ENCODE assay signal across 19 cellular contexts in the genomic region with DNA sequence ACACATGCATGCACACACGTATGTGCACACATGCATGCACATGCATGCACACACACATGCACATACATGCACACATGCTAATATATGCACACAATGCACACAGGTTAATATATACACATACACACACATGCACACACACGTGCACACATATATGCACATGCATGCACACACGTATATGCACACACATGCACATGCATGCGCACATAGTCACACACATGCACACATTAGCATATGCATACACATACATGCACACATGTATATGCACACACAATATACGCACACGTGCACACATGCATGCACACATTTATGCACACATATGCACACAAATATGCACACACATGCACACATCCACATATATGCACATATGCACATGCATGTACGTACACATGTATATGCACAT.
DNase-seq lines count a peak whose midpoint lies in the region; ATAC-seq, FAIRE-seq and TF ChIP-seq lines count a peak whose summit lies in the region.
"Had no signal": no experiment of that assay in that cellular context is flagged by ENCODE, and none has a peak within 500 bp of the region (broad histone marks: within the 10 kb centered on the region; RNA-seq: fewer than 3 reads in every experiment).

No MANE protein-coding gene starts in this region.

- H3K56ac ChIP-seq in IMR-90 (ENCODE audit: extremely low read depth, insufficient read depth, low read length) = no peak overlapping the region
- H3K56ac ChIP-seq in H1 (replicated peaks; ENCODE audit: insufficient read length, low read depth, low read length) = no peak overlapping the region

- DNase-seq in HepG2 (ENCODE audit: low spot score) (no peak), right lobe of liver (no peak), IMR-90 (no peak), H1 (ENCODE audit: low read depth in 1 of 2, low spot score in 2 of 2) (no peak), trophoblast cell (no peak), NK-92 (lab: John Stamatoyannopoulos, UW; ENCODE audit: unreplicated experiment) (no peak), 8988T (no peak)
- DNase-seq: CD4-positive, alpha-beta memory T cell; DMS153; GF-D8 had no signal

- H2AFZ ChIP-seq in HepG2 (ENCODE audit: low read length) = no peak overlapping the region
- H2AFZ ChIP-seq in IMR-90 (replicated peaks; ENCODE audit: low read length, poor library complexity) = peak overlapping the region; percentile 38
- no peak overlapping the region for H2AFZ ChIP-seq in H1 (ENCODE audit: low read length)
- no peak overlapping the region for H2AFZ ChIP-seq in trophoblast cell (ENCODE audit: insufficient read depth, low read length, poor library complexity)

- no peaks in the 10 kb centered on the region for H3K23me2 ChIP-seq in H1 (ENCODE audit: low read depth, low read length)

- H2AK5ac ChIP-seq in IMR-90 (ENCODE audit: low read depth, low read length) = no peak overlapping the region
- no peak overlapping the region for H2AK5ac ChIP-seq in H1 (ENCODE audit: low read depth, low read length)
- no peak overlapping the region for H2AK5ac ChIP-seq in trophoblast cell (ENCODE audit: low read length)

- H3K18ac ChIP-seq in IMR-90 (ENCODE audit: low read depth, low read length) = no peak overlapping the region
- H3K18ac ChIP-seq in H1 (ENCODE audit: extremely low read depth, low read length) = no peak overlapping the region
- no peak overlapping the region for H3K18ac ChIP-seq in trophoblast cell (ENCODE audit: low read length)

- no peak overlapping the region for H2BK12ac ChIP-seq in H1 (ENCODE audit: low read depth, low read length)
- no peak overlapping the region for H2BK12ac ChIP-seq in trophoblast cell (ENCODE audit: low read length)

- H2BK120ac ChIP-seq in IMR-90 (ENCODE audit: low read depth, low read length) (no peak overlapping the region), H1 (replicated peaks; ENCODE audit: low read depth, low read length) (no peak overlapping the region), trophoblast cell (ENCODE audit: insufficient read depth, low read length, poor library complexity) (no peak overlapping the region)

- H3K79me1 ChIP-seq in IMR-90 (ENCODE audit: low read depth in 1 of 2, low read length in 2 of 2) (no peaks in the 10 kb centered on the region), H1 (ENCODE audit: low read depth, low read length) (no peaks in the 10 kb centered on the region), trophoblast cell (ENCODE audit: low read length) (no peaks in the 10 kb centered on the region)

- H4K91ac ChIP-seq in IMR-90 (ENCODE audit: insufficient read depth, low read depth, low read length) (no peak overlapping the region), H1 (replicated peaks; ENCODE audit: insufficient read length, low read length) (no peak overlapping the region), trophoblast cell (ENCODE audit: low read depth, low read length) (no peak overlapping the region)

- H3K9me3 ChIP-seq in HepG2 (ENCODE audit: low read length) (no peaks in the 10 kb centered on the region), right lobe of liver (no peaks in the 10 kb centered on the region), IMR-90 (ENCODE audit: control insufficient read depth, insufficient read depth, low read length) (no peaks in the 10 kb centered on the region), H1 (ENCODE audit: insufficient read depth in 2 of 2, low read depth in 1 of 2, low read length in 1 of 2) (peaks cover 0 to 4% of the 10 kb centered on the region in 2 experiments; a peak in 1 of 4 replicates), trophoblast cell (ENCODE audit: insufficient read depth, low read depth, low read length) (peaks cover 5% of the 10 kb centered on the region)
- H3K9me3 ChIP-seq: BLaER1, HAP-1 had no signal

- H3K4me3 ChIP-seq in HepG2 (replicated peaks in 1 of 3; ENCODE audit: insufficient read depth in 1 of 3, low read depth in 2 of 3, low read length in 3 of 3) (no peak overlapping the region), right lobe of liver (no peak overlapping the region), IMR-90 (ENCODE audit: insufficient read depth, low read depth, low read length) (no peak overlapping the region), H1 (ENCODE audit: extremely low read depth in 1 of 4, insufficient read depth in 2 of 4, low read depth in 3 of 4, low read length in 4 of 4) (no peak overlapping the region), trophoblast cell (ENCODE audit: low read depth, low read length) (no peak overlapping the region)
- H3K4me3 ChIP-seq: BLaER1, HAP-1 had no signal

- H2BK5ac ChIP-seq in IMR-90 (ENCODE audit: low read depth, low read length, poor library complexity, severe bottlenecking) (no peak overlapping the region), H1 (ENCODE audit: low read depth, low read length) (no peak overlapping the region), trophoblast cell (ENCODE audit: low read depth, low read length, poor library complexity) (no peak overlapping the region)

- no peak for ATAC-seq in HepG2
- ATAC-seq in right lobe of liver = no peak
- no peak for ATAC-seq in IMR-90 (ENCODE audit: low read depth)
- ATAC-seq in GM18907 (IDR thresholded peaks at IDR 0.05; ENCODE audit: unreplicated experiment) = no peak

- no peaks in the 10 kb centered on the region for H4K20me1 ChIP-seq in HepG2 (ENCODE audit: insufficient read depth, low read length)
- no peaks in the 10 kb centered on the region for H4K20me1 ChIP-seq in IMR-90 (ENCODE audit: insufficient read depth, low read length)
- H4K20me1 ChIP-seq in H1 (replicated peaks in 1 of 2; ENCODE audit: control insufficient read depth in 1 of 2, insufficient read depth in 2 of 2, low read length in 2 of 2) = peaks cover 0 to 2% of the 10 kb centered on the region in 2 experiments
- H4K20me1 ChIP-seq: BLaER1 had no signal

- H3K27ac ChIP-seq in HepG2 (ENCODE audit: extremely low read length, insufficient read depth, low read length) (no peak overlapping the region), right lobe of liver (no peak overlapping the region), IMR-90 (ENCODE audit: insufficient read depth, low read length) (no peak overlapping the region), H1 (ENCODE audit: low read depth, low read length) (no peak overlapping the region), trophoblast cell (ENCODE audit: low read depth, low read length) (no peak overlapping the region)
- H3K27ac ChIP-seq: 22Rv1, BLaER1, HL-60, KMS-11 had no signal

- H3K36me3 ChIP-seq in HepG2 (replicated peaks in 1 of 2; ENCODE audit: control insufficient read depth in 1 of 2, insufficient read depth in 2 of 2, low read length in 2 of 2) (no peaks in the 10 kb centered on the region), right lobe of liver (no peaks in the 10 kb centered on the region), IMR-90 (ENCODE audit: control insufficient read depth, insufficient read depth, low read length) (no peaks in the 10 kb centered on the region), H1 (ENCODE audit: control insufficient read depth in 2 of 4, insufficient read depth in 4 of 4, low read length in 3 of 4) (no peaks in the 10 kb centered on the region), trophoblast cell (ENCODE audit: control insufficient read depth in 1 of 2, insufficient read depth in 2 of 2, low read length in 2 of 2) (no peaks in the 10 kb centered on the region)
- H3K36me3 ChIP-seq: BLaER1, HAP-1 had no signal

- WGBS in HepG2 (ENCODE audit: low lambda C conversion rate) = 75% methylated on average over 7 of the region's 7 CpGs
- WGBS in right lobe of liver (ENCODE audit: insufficient coverage, low coverage, low lambda C conversion rate, missing lambda C conversion rate) = 79% methylated on average over 5 of the region's 7 CpGs
- WGBS in IMR-90 (ENCODE audit: extremely low coverage in 2 of 2, insufficient read length in 1 of 2), 2 experiments = 88% methylated on average over 7 of the region's 7 CpGs; no CpG with 5 or more reads in 1 of the 2 experiments
- WGBS in H1 (ENCODE audit: extremely low coverage in 1 of 2, insufficient coverage in 1 of 2, insufficient read length in 1 of 2, insufficient replicate concordance in 2 of 2, low coverage in 1 of 2, low lambda C conversion rate in 2 of 2, missing lambda C conversion rate in 1 of 2), 2 experiments = 87% methylated on average over 7 of the region's 7 CpGs; no CpG with 5 or more reads in 1 of the 2 experiments
- no CpG with 5 or more reads among the region's 7 CpGs for WGBS in trophoblast cell (ENCODE audit: extremely low coverage, insufficient coverage, insufficient read length)

- no TSS peak for BruUV-seq in HepG2 (replicated peaks; lab: Mats Ljungman, UMichigan)
- BruUV-seq in IMR-90 (replicated peaks; lab: Mats Ljungman, UMichigan) = no TSS peak

- CTCF ChIA-PET in HepG2 (lab: Yijun Ruan, JAX; ENCODE audit: low intra/inter-chr PET ratio, low total read pairs) = no interaction called here
- CTCF ChIA-PET in IMR-90 (lab: Yijun Ruan, JAX) = no interaction called here
- CTCF ChIA-PET in H1 (lab: Charles Lee; ENCODE audit: partially characterized antibody) = no interaction called here

- H3K9ac ChIP-seq in HepG2 (ENCODE audit: insufficient read depth, low read depth, low read length) (no peak overlapping the region), IMR-90 (ENCODE audit: low read depth, low read length) (no peak overlapping the region), H1 (replicated peaks in 1 of 4; ENCODE audit: extremely low read depth in 1 of 4, low read depth in 3 of 4, low read length in 3 of 4) (no peak overlapping the region), trophoblast cell (ENCODE audit: low read length) (no peak overlapping the region)
- H3K9ac ChIP-seq: BLaER1, KMS-11 had no signal

- H3K27me3 ChIP-seq in HepG2 (ENCODE audit: control insufficient read depth in 1 of 2, insufficient read depth in 2 of 2, low read length in 2 of 2) (peaks cover 0 to 10% of the 10 kb centered on the region in 2 experiments; a peak in 1 of 5 replicates), right lobe of liver (no peaks in the 10 kb centered on the region), IMR-90 (ENCODE audit: control insufficient read depth, insufficient read depth, low read length) (no peaks in the 10 kb centered on the region), H1 (replicated peaks in 1 of 4; ENCODE audit: control insufficient read depth in 3 of 4, extremely low read depth in 1 of 4, insufficient read depth in 3 of 4, low read length in 3 of 4) (no peaks in the 10 kb centered on the region), trophoblast cell (ENCODE audit: insufficient read depth, low read length) (no peaks in the 10 kb centered on the region)
- H3K27me3 ChIP-seq: BLaER1 had no signal

- H4K12ac ChIP-seq in trophoblast cell (ENCODE audit: low read depth, low read length) = no peak overlapping the region

- no peak overlapping the region for H2BK20ac ChIP-seq in IMR-90 (ENCODE audit: low read depth, low read length)
- no peak overlapping the region for H2BK20ac ChIP-seq in H1 (ENCODE audit: low read length)

- TF ChIP-seq CTCF in HepG2 (CRISPR knock-in tag; IDR thresholded peaks at IDR 0.05) = no peak
- no peak for TF ChIP-seq CTCF in right lobe of liver (IDR thresholded peaks at IDR 0.05)
- no peak for TF ChIP-seq CTCF in IMR-90 (conservative IDR thresholded peaks at IDR 0.05; ENCODE audit: low read depth, low read length)
- TF ChIP-seq CTCF in H1 (IDR thresholded peaks at IDR 0.05; ENCODE audit: control extremely low read depth in 1 of 3, insufficient read depth in 1 of 3, low read depth in 1 of 3, low read length in 3 of 3) = no peak

- no peak overlapping the region for H3K23ac ChIP-seq in IMR-90 (ENCODE audit: low read depth, low read length)
- H3K23ac ChIP-seq in H1 (ENCODE audit: insufficient read length) = no peak overlapping the region
- H3K23ac ChIP-seq in trophoblast cell (ENCODE audit: low read length) = peak overlapping the region; percentile 1

- no peaks in the 10 kb centered on the region for H3K9me1 ChIP-seq in IMR-90 (ENCODE audit: insufficient read depth, low read length)

- H3K4me2 ChIP-seq in HepG2 (ENCODE audit: low read depth, low read length) (no peak overlapping the region), IMR-90 (ENCODE audit: low read depth, low read length) (no peak overlapping the region), H1 (ENCODE audit: insufficient read depth in 1 of 2, low read depth in 2 of 2, low read length in 2 of 2) (no peak overlapping the region), trophoblast cell (ENCODE audit: low read length) (no peak overlapping the region)
- H3K4me2 ChIP-seq: BLaER1, KMS-11 had no signal

- POLR2A ChIA-PET in HepG2 (lab: Yijun Ruan, JAX) (no interaction called here), IMR-90 (lab: Charles Lee; ENCODE audit: unreplicated experiment) (no interaction called here), H1 (lab: Charles Lee; ENCODE audit: partially characterized antibody) (no interaction called here)

- H3K14ac ChIP-seq in IMR-90 (replicated peaks; ENCODE audit: low read depth, low read length) = no peak overlapping the region
- H3K14ac ChIP-seq in H1 (ENCODE audit: insufficient read length) = no peak overlapping the region
- no peak overlapping the region for H3K14ac ChIP-seq in trophoblast cell (ENCODE audit: low read length)

- no peak for TF ChIP-seq POLR2A in HepG2 (IDR thresholded peaks at IDR 0.05; ENCODE audit: insufficient read depth in 1 of 2, low read depth in 2 of 2, low read length in 2 of 2)
- no peak for TF ChIP-seq POLR2A in right lobe of liver (IDR thresholded peaks at IDR 0.05)
- TF ChIP-seq POLR2A in IMR-90 (IDR thresholded peaks at IDR 0.05; ENCODE audit: low read depth, low read length) = no peak
- TF ChIP-seq POLR2A in H1 (IDR thresholded peaks at IDR 0.05; ENCODE audit: control extremely low read depth in 1 of 2, low read depth in 2 of 2, low read length in 2 of 2) = no peak

- H4K5ac ChIP-seq in IMR-90 (ENCODE audit: low read depth, low read length) = no peak overlapping the region
- H4K5ac ChIP-seq in H1 (ENCODE audit: insufficient read length, low read depth, low read length) = no peak overlapping the region

- no peaks in the 10 kb centered on the region for H3K4me1 ChIP-seq in HepG2 (ENCODE audit: insufficient read depth, low read length)
- H3K4me1 ChIP-seq in right lobe of liver = no peaks in the 10 kb centered on the region
- no peaks in the 10 kb centered on the region for H3K4me1 ChIP-seq in IMR-90 (ENCODE audit: control insufficient read depth, insufficient read depth, low read length)
- no peaks in the 10 kb centered on the region for H3K4me1 ChIP-seq in H1 (replicated peaks in 1 of 4; ENCODE audit: control insufficient read depth in 3 of 4, insufficient read depth in 4 of 4, low read length in 3 of 4)
- no peaks in the 10 kb centered on the region for H3K4me1 ChIP-seq in trophoblast cell (ENCODE audit: control insufficient read depth in 1 of 2, insufficient read depth in 2 of 2, low read length in 2 of 2)
- H3K4me1 ChIP-seq: BLaER1 had no signal

- no peak overlapping the region for H4K8ac ChIP-seq in IMR-90 (ENCODE audit: low read depth in 2 of 2, low read length in 2 of 2)
- no peak overlapping the region for H4K8ac ChIP-seq in H1 (ENCODE audit: extremely low read depth, insufficient read depth, low read length)
- no peak overlapping the region for H4K8ac ChIP-seq in trophoblast cell (ENCODE audit: low read depth, low read length)

- H3K4ac ChIP-seq in IMR-90 (ENCODE audit: low read depth, low read length) (no peak overlapping the region), H1 (replicated peaks; ENCODE audit: insufficient read length, low read depth, low read length) (no peak overlapping the region), trophoblast cell (ENCODE audit: low read depth, low read length) (no peak overlapping the region)

- no peak for FAIRE-seq in HepG2 (lab: Jason Lieb, UNC)
- peak; percentile 32 for FAIRE-seq in H1 (lab: Jason Lieb, UNC)
- FAIRE-seq: GM12892, GM18507, GM19239 had no signal

- H2BK15ac ChIP-seq in IMR-90 (ENCODE audit: low read depth, low read length) (no peak overlapping the region), H1 (ENCODE audit: low read length) (no peak overlapping the region)

- in situ Hi-C loops in HepG2 (cut with HindIII; ENCODE audit: extremely low pct_ligation_motif_present, low pct_unique_long_range_greater_than_20kb) = no loop called here
- in situ Hi-C loops in IMR-90 (cut with MboI; ENCODE audit: low sequenced_read_pairs) = no loop called here

- no peak overlapping the region for H2AK9ac ChIP-seq in IMR-90 (replicated peaks; ENCODE audit: low read depth, low read length, poor library complexity)

- dilution Hi-C loops in IMR-90 (cut with HindIII; ENCODE audit: low sequenced_read_pairs, unreplicated experiment) = no loop called here

- intact Hi-C loops in HepG2 (cut with micrococcal nuclease; ENCODE audit: unreplicated experiment) (no loop called here), right lobe of liver (cut with DNase I) (no loop called here), IMR-90 (cut with micrococcal nuclease) (no loop called here)

- TF ChIP-seq RAD21 in HepG2 (CRISPR knock-in tag; IDR thresholded peaks at IDR 0.05) (no peak), IMR-90 (IDR thresholded peaks at IDR 0.05; ENCODE audit: low read length) (no peak), H1 (IDR thresholded peaks at IDR 0.05 in 1 of 2, conservative IDR thresholded peaks at IDR 0.05 in 1 of 2; ENCODE audit: low read depth in 2 of 2, low read length in 2 of 2) (no peak)

- no peaks in the 10 kb centered on the region for H3K79me2 ChIP-seq in HepG2 (ENCODE audit: insufficient read depth, low read length)
- peaks cover 0 to 3% of the 10 kb centered on the region in 2 experiments; a peak in 1 of 4 replicates for H3K79me2 ChIP-seq in H1 (ENCODE audit: control insufficient read depth in 1 of 2, insufficient read depth in 2 of 2, low read length in 2 of 2)
- no peaks in the 10 kb centered on the region for H3K79me2 ChIP-seq in trophoblast cell (ENCODE audit: control insufficient read depth, insufficient read depth, low read length, poor library complexity)

- TF ChIP-seq EP300 in HepG2 (IDR thresholded peaks at IDR 0.05; ENCODE audit: low read depth in 2 of 2, low read length in 2 of 2) (no peak), HepG2 (CRISPR knock-in tag; IDR thresholded peaks at IDR 0.05; ENCODE audit: borderline replicate concordance) (no peak), H1 (IDR thresholded peaks at IDR 0.05; ENCODE audit: borderline replicate concordance in 1 of 2, low read depth in 2 of 2, low read length in 2 of 2) (no peak)
